Comparison of ENCODE assay signal across 22 cellular contexts in genomic region chr9:38136386-38136785, GRCh38.
DNase-seq lines count a peak whose midpoint lies in the region; ATAC-seq and TF ChIP-seq lines count a peak whose summit lies in the region.
"Had no signal": no experiment of that assay in that cellular context is flagged by ENCODE, and none has a peak within 500 bp of the region (broad histone marks: within the 10 kb centered on the region; RNA-seq: fewer than 3 reads in every experiment).

No MANE protein-coding gene starts in this region.

- no peaks in the 10 kb centered on the region for H4K20me1 ChIP-seq in SK-N-SH (ENCODE audit: insufficient read depth)
- H4K20me1 ChIP-seq: BLaER1 treated with 17β-estradiol and CSF1 and Interleukin-3, amounts not matched to agents 10 nM and 100 nM had no signal

- no peak overlapping the region for H3K4me2 ChIP-seq in SK-N-SH
- no peak overlapping the region for H3K4me2 ChIP-seq in neuronal stem cell (ENCODE audit: insufficient read depth, low read length, poor library complexity, severe bottlenecking)
- H3K4me2 ChIP-seq: A549; BLaER1 treated with 17β-estradiol and CSF1 and Interleukin-3, amounts not matched to agents 10 nM and 100 nM had no signal

- 35% methylated on average over 2 of the region's 2 CpGs for WGBS in SK-N-SH (ENCODE audit: low lambda C conversion rate)
- no CpG with 5 or more reads among the region's 2 CpGs for WGBS in neuronal stem cell (ENCODE audit: extremely low coverage in 2 of 2, insufficient read length in 2 of 2, insufficient replicate concordance in 1 of 2), 2 donors
- 78 to 88% (median 82%) methylated on average over 2 of the region's 2 CpGs for WGBS in spleen, 5 donors

- H3K9ac ChIP-seq in SK-N-SH (no peak overlapping the region), neuronal stem cell (ENCODE audit: low read depth, low read length, poor library complexity) (no peak overlapping the region)
- H3K9ac ChIP-seq: BLaER1 treated with 17β-estradiol and CSF1 and Interleukin-3, amounts not matched to agents 10 nM and 100 nM had no signal

- no peak overlapping the region for H3K4ac ChIP-seq in neuronal stem cell (ENCODE audit: low read length)

- POLR2A ChIA-PET in SK-N-SH (lab: Yijun Ruan, JAX), result no interaction called here
- POLR2A ChIA-PET in CD4-positive, alpha-beta memory T cell (lab: Charles Lee; ENCODE audit: partially characterized antibody), result no interaction called here

- TF ChIP-seq CTCF in SK-N-SH (IDR thresholded peaks at IDR 0.05) (no peak), spleen (IDR thresholded peaks at IDR 0.05 in 8 of 11, conservative IDR thresholded peaks at IDR 0.05 in 3 of 11) (no peak)

- no peak overlapping the region for H2BK15ac ChIP-seq in neuronal stem cell (ENCODE audit: low read length)

- no peak overlapping the region for H3K4me3 ChIP-seq in SK-N-SH (ENCODE audit: low read depth in 2 of 2, low read length in 1 of 2)
- no peak overlapping the region for H3K4me3 ChIP-seq in neuronal stem cell (ENCODE audit: low read length in 2 of 2)
- H3K4me3 ChIP-seq in CD4-positive, alpha-beta memory T cell (ENCODE audit: low read length in 2 of 2), result no peak overlapping the region
- H3K4me3 ChIP-seq in spleen, result no peak overlapping the region
- H3K4me3 ChIP-seq: A549; BLaER1 treated with 17β-estradiol and CSF1 and Interleukin-3, amounts not matched to agents 10 nM and 100 nM had no signal

- H3K36me3 ChIP-seq in SK-N-SH (replicated peaks in 1 of 2; ENCODE audit: control insufficient read depth in 1 of 2, insufficient read depth in 2 of 2, low read length in 1 of 2) (no peaks in the 10 kb centered on the region), neuronal stem cell (replicated peaks in 1 of 2; ENCODE audit: control insufficient read depth in 2 of 2, insufficient read depth in 2 of 2, low read length in 2 of 2) (no peaks in the 10 kb centered on the region), spleen (no peaks in the 10 kb centered on the region)
- H3K36me3 ChIP-seq in CD4-positive, alpha-beta memory T cell (ENCODE audit: insufficient read depth, low read length), result no peaks in the 10 kb centered on the region
- H3K36me3 ChIP-seq: BLaER1 treated with 17β-estradiol and CSF1 and Interleukin-3, amounts not matched to agents 10 nM and 100 nM had no signal

- no peak overlapping the region for H3K23ac ChIP-seq in neuronal stem cell (ENCODE audit: low read depth, low read length, poor library complexity)

- H3K27me3 Mint-ChIP-seq in CD4-positive, alpha-beta memory T cell, result peaks cover 12 to 26% of the 10 kb centered on the region in 2 donors

- no peak for DNase-seq in SK-N-SH
- DNase-seq in SK-N-DZ (ENCODE audit: low spot score), result peak; percentile 69
- no peak for DNase-seq in neuronal stem cell (ENCODE audit: low spot score)
- no peak for DNase-seq in CD4-positive, alpha-beta memory T cell
- no peak for DNase-seq in spleen
- DNase-seq: AML-193; CD4-positive, alpha-beta T cell; CD8-positive, alpha-beta memory T cell; COR-L47; DMS 273 treated with DMSO at 0.1 percent for 48 hours; DMS153; DMS53; DMS79; DND-41; EL; GDM1 had no signal

- CTCF ChIA-PET in SK-N-SH (lab: Yijun Ruan, JAX), result interaction anchor here (1.8 kb wide), 1 partner anchor 48 kb away, joined by 6 read pairs; no protein-coding TSS in a partner anchor
- CTCF ChIA-PET in CD4-positive, alpha-beta memory T cell (lab: Charles Lee; ENCODE audit: partially characterized antibody), result interaction anchor here (0.6 kb wide), 1 partner anchor 25 kb away, joined by 3 read pairs; no protein-coding TSS in a partner anchor

- H4K8ac ChIP-seq in neuronal stem cell (ENCODE audit: low read depth, low read length), result no peak overlapping the region

- no peaks in the 10 kb centered on the region for H3K9me3 Mint-ChIP-seq in CD4-positive, alpha-beta memory T cell
- H3K9me3 Mint-ChIP-seq: CD4-positive, alpha-beta T cell; CD8-positive, alpha-beta memory T cell had no signal

- H3K9me3 ChIP-seq in SK-N-SH, result no peaks in the 10 kb centered on the region
- no peaks in the 10 kb centered on the region for H3K9me3 ChIP-seq in neuronal stem cell (replicated peaks in 1 of 2; ENCODE audit: control insufficient read depth in 2 of 2, insufficient read depth in 1 of 2, low read depth in 1 of 2, low read length in 2 of 2)
- no peaks in the 10 kb centered on the region for H3K9me3 ChIP-seq in CD4-positive, alpha-beta memory T cell (ENCODE audit: control insufficient read depth in 1 of 2, low read length in 2 of 2)
- H3K9me3 ChIP-seq in spleen, result no peaks in the 10 kb centered on the region
- H3K9me3 ChIP-seq: A549; BLaER1 treated with 17β-estradiol and CSF1 and Interleukin-3, amounts not matched to agents 10 nM and 100 nM had no signal

- peaks cover 3% of the 10 kb centered on the region for H3F3A ChIP-seq in SK-N-SH (replicated peaks; ENCODE audit: insufficient read depth)

- H3K79me2 ChIP-seq in SK-N-SH (ENCODE audit: insufficient read depth), result no peaks in the 10 kb centered on the region

- no peak for ATAC-seq in SK-N-SH treated with all-trans-retinoic acid at 6 μM for 48 hours
- ATAC-seq: A549 had no signal

- no peaks in the 10 kb centered on the region for H3K4me1 Mint-ChIP-seq in CD4-positive, alpha-beta memory T cell
- H3K4me1 Mint-ChIP-seq: B cell; CD8-positive, alpha-beta memory T cell had no signal

- no peak overlapping the region for H3K27ac Mint-ChIP-seq in CD4-positive, alpha-beta memory T cell
- H3K27ac Mint-ChIP-seq: B cell; CD4-positive, alpha-beta T cell had no signal

- no peaks in the 10 kb centered on the region for H3K36me3 Mint-ChIP-seq in CD4-positive, alpha-beta memory T cell
- H3K36me3 Mint-ChIP-seq: CD8-positive, alpha-beta memory T cell had no signal

- no peak for TF ChIP-seq POLR2A in spleen (IDR thresholded peaks at IDR 0.05)

- no peak overlapping the region for H2BK12ac ChIP-seq in neuronal stem cell (ENCODE audit: low read length)

- no peaks in the 10 kb centered on the region for H3K79me1 ChIP-seq in neuronal stem cell (ENCODE audit: low read depth, low read length)

- no peak for TF ChIP-seq RAD21 in SK-N-SH (IDR thresholded peaks at IDR 0.05; ENCODE audit: low read length)

- no peak overlapping the region for H2BK5ac ChIP-seq in neuronal stem cell (ENCODE audit: low read length)

- no peak overlapping the region for H3K4me3 Mint-ChIP-seq in CD4-positive, alpha-beta memory T cell
- H3K4me3 Mint-ChIP-seq: B cell; CD4-positive, alpha-beta T cell; CD8-positive, alpha-beta memory T cell had no signal

- H2BK120ac ChIP-seq in neuronal stem cell (ENCODE audit: low read depth, low read length), result peak overlapping the region; percentile 14

- H3K27me3 ChIP-seq in SK-N-SH (ENCODE audit: insufficient read depth), result peaks cover 12% of the 10 kb centered on the region; the same call in 1 of the 2 replicates
- peaks cover 0 to 29% (median 0%) of the 10 kb centered on the region in 3 experiments for H3K27me3 ChIP-seq in neuronal stem cell (ENCODE audit: control insufficient read depth in 3 of 3, insufficient read depth in 3 of 3, low read depth in 1 of 3, low read length in 3 of 3)
- H3K27me3 ChIP-seq in CD4-positive, alpha-beta memory T cell (ENCODE audit: insufficient read depth, low read length), result peaks cover 7% of the 10 kb centered on the region
- H3K27me3 ChIP-seq in spleen (replicated peaks in 1 of 7), result peaks cover 0 to 54% (median 4%) of the 10 kb centered on the region in 7 donors
- H3K27me3 ChIP-seq: BLaER1 treated with 17β-estradiol and CSF1 and Interleukin-3, amounts not matched to agents 10 nM and 100 nM had no signal

- H4K91ac ChIP-seq in neuronal stem cell (ENCODE audit: low read depth, low read length, poor library complexity), result no peak overlapping the region

- no peak overlapping the region for H2AK5ac ChIP-seq in neuronal stem cell (ENCODE audit: low read depth, low read length)

- H3K4me1 ChIP-seq in SK-N-SH (ENCODE audit: control insufficient read depth in 1 of 2, insufficient read depth in 2 of 2, low read depth in 1 of 2, low read length in 1 of 2), result peaks cover 0 to 2% of the 10 kb centered on the region in 2 experiments; a peak in 3 of 4 replicates
- no peaks in the 10 kb centered on the region for H3K4me1 ChIP-seq in neuronal stem cell (ENCODE audit: control insufficient read depth in 2 of 2, insufficient read depth in 1 of 2, low read depth in 1 of 2, low read length in 2 of 2)
- no peaks in the 10 kb centered on the region for H3K4me1 ChIP-seq in CD4-positive, alpha-beta memory T cell (ENCODE audit: insufficient read depth, low read length)
- H3K4me1 ChIP-seq in spleen, result peaks cover 0 to 7% (median 0%) of the 10 kb centered on the region in 6 donors

- H2AFZ ChIP-seq in SK-N-SH (ENCODE audit: low read depth) (no peak overlapping the region), neuronal stem cell (ENCODE audit: low read length) (no peak overlapping the region)

- TF ChIP-seq EP300 in SK-N-SH (IDR thresholded peaks at IDR 0.05; ENCODE audit: borderline replicate concordance in 1 of 2, low read depth in 1 of 2, low read length in 1 of 2), result no peak

- no peaks in the 10 kb centered on the region for H3K9me2 ChIP-seq in SK-N-SH

- H3K18ac ChIP-seq in neuronal stem cell (ENCODE audit: low read length), result no peak overlapping the region

- intact Hi-C loops in CD4-positive, alpha-beta memory T cell (cut with micrococcal nuclease), result no loop called here
- intact Hi-C loops in spleen (cut with DNase I; ENCODE audit: low total_unique reads), result no loop called here

- H3K27ac ChIP-seq in SK-N-SH (ENCODE audit: low read depth in 2 of 2, low read length in 1 of 2) (no peak overlapping the region), neuronal stem cell (replicated peaks; ENCODE audit: low read length) (no peak overlapping the region), spleen (no peak overlapping the region)
- H3K27ac ChIP-seq in CD4-positive, alpha-beta memory T cell (ENCODE audit: low read depth, low read length), result no peak overlapping the region
- H3K27ac ChIP-seq: 22Rv1; A549; BLaER1 treated with 17β-estradiol and CSF1 and Interleukin-3, amounts not matched to agents 10 nM and 100 nM; C4-2B had no signal

- H3K14ac ChIP-seq in neuronal stem cell (ENCODE audit: low read length), result no peak overlapping the region

TF ChIP-seq in SK-N-SH treated with all-trans-retinoic acid at 6 μM for 48 hours, 23 proteins besides CTCF, POLR2A, EP300 and RAD21:
- TF ChIP-seq ZFP3 (CRISPR knock-in tag; IDR thresholded peaks at IDR 0.05), result no peak
- no peak for TF ChIP-seq PPARA (CRISPR knock-in tag; IDR thresholded peaks at IDR 0.05; ENCODE audit: borderline replicate concordance)
TF ChIP-seq in SK-N-SH treated with all-trans-retinoic acid at 6 μM for 48 hours: peak in this region for 0.
